ENCODE assay signal across 7 cellular contexts in genomic region chr4:186724861-186725419, GRCh38. TPM values are rescaled to one million over a fixed set of nuclear protein-coding genes. Genes with fewer than 3 reads are reported as not detected.
DNase-seq lines count a peak whose midpoint lies in the region; ATAC-seq, FAIRE-seq and TF ChIP-seq lines count a peak whose summit lies in the region.

No MANE protein-coding gene starts in this region.

- FAIRE-seq in GM12891 (lab: Jason Lieb, UNC) = no peak

- no peaks in the 10 kb centered on the region for H3K27me3 ChIP-seq in gastroesophageal sphincter
- H3K27me3 ChIP-seq in gastrocnemius medialis = peaks cover 17 to 57% (median 51%) of the 10 kb centered on the region in 3 donors

- TF ChIP-seq EP300 in gastroesophageal sphincter (IDR thresholded peaks at IDR 0.05) = no peak

- H3K27ac ChIP-seq in gastroesophageal sphincter (peak overlapping the region; percentile 88 to 99 (median 96)), gastrocnemius medialis (peak overlapping the region; percentile 70 to 79 (median 76))

- H3K36me3 ChIP-seq in gastroesophageal sphincter (no peaks in the 10 kb centered on the region), gastrocnemius medialis (no peaks in the 10 kb centered on the region)

- TF ChIP-seq POLR2A in GM12891 (IDR thresholded peaks at IDR 0.05; ENCODE audit: low read depth, low read length) (no peak), gastroesophageal sphincter (IDR thresholded peaks at IDR 0.05) (no peak), gastrocnemius medialis (IDR thresholded peaks at IDR 0.05) (no peak)

- 0 to 1% methylated on average over 14 to 16 of the region's 18 CpGs for WGBS in gastroesophageal sphincter (ENCODE audit: low coverage in 1 of 2), 2 donors

- H3K4me1 ChIP-seq in gastroesophageal sphincter = peaks cover 0 to 50% (median 0%) of the 10 kb centered on the region in 3 donors
- peaks cover 0 to 12% of the 10 kb centered on the region in 2 donors for H3K4me1 ChIP-seq in gastrocnemius medialis

- intact Hi-C loops in gastrocnemius medialis (cut with DNase I; ENCODE audit: low total_unique reads) = loop anchor here (10.0 kb wide), 2 partner anchors 120 to 220 kb away; no protein-coding TSS in a partner anchor

- ATAC-seq in gastroesophageal sphincter = no peak
- no peak for ATAC-seq in gastrocnemius medialis
- ATAC-seq in HG03108 (IDR thresholded peaks at IDR 0.05; ENCODE audit: unreplicated experiment) = no peak

- DNase-seq in GM12891 (ENCODE audit: insufficient read length, low spot score) (peak; percentile 13), RKO (ENCODE audit: low spot score) (peak; percentile 52), gastrocnemius medialis (no peak), NCI-H2196 treated with DMSO at 0.1 percent for 48 hours (lab: John Stamatoyannopoulos, UW; ENCODE audit: unreplicated experiment) (no peak), epidermal melanocyte (ENCODE audit: insufficient read length, low spot score) (no peak)

- H3K9me3 ChIP-seq in gastroesophageal sphincter (peaks cover 0 to 2% (median 0%) of the 10 kb centered on the region in 3 donors), gastrocnemius medialis (no peaks in the 10 kb centered on the region)

- TF ChIP-seq CTCF in gastroesophageal sphincter (IDR thresholded peaks at IDR 0.05) (no peak), gastrocnemius medialis (IDR thresholded peaks at IDR 0.05 in 4 of 5, conservative IDR thresholded peaks at IDR 0.05 in 1 of 5) (no peak)

- H3K4me3 ChIP-seq in gastroesophageal sphincter (peak overlapping the region; percentile 73 to 92), gastrocnemius medialis (peak overlapping the region; percentile 62 to 75 (median 68))

- in situ Hi-C loops in gastrocnemius medialis (cut with MboI; ENCODE audit: low sequenced_read_pairs in 4 of 4) = no loop called here

TF ChIP-seq in GM12891, 5 proteins besides CTCF, POLR2A, EP300 and RAD21:
- TF ChIP-seq POU2F2 (IDR thresholded peaks at IDR 0.05; ENCODE audit: low read depth, low read length) = no peak
- no peak for TF ChIP-seq TAF1 (IDR thresholded peaks at IDR 0.05; ENCODE audit: low read depth, low read length)
- TF ChIP-seq PAX5 (IDR thresholded peaks at IDR 0.05; ENCODE audit: insufficient read depth, low read length, severe bottlenecking) = no peak
- no peak for TF ChIP-seq POLR2AphosphoS5 (IDR thresholded peaks at IDR 0.05; ENCODE audit: low read depth, low read length)
- no peak for TF ChIP-seq SPI1 (IDR thresholded peaks at IDR 0.05; ENCODE audit: low read depth, low read length)
TF ChIP-seq in GM12891: peak in this region for 0.

RNA-seq across cellular contexts. Expression of gene FAT1, which starts 1.3 kb away (rescaled TPM):
- polyA plus RNA-seq in GM12891 (2012; ENCODE audit: low read depth, missing spikeins) = 0.04 TPM
- total RNA-seq in gastroesophageal sphincter (100 to 1,000 TPM in 3 of 4 donors, 10 to 100 TPM in 1; 84.4 to 279 (median 154) TPM), gastrocnemius medialis (1 to 10 TPM; 2.3 to 9.7 (median 4.8) TPM)

Comparison
In these comparisons a context has a peak if more than half of its experiments do, and no peak if none do; other contexts are left out.
1. DNase-seq: peak in GM12891 (single experiment) and RKO (single experiment); none in gastrocnemius medialis (0 of 2), NCI-H2196 treated with DMSO at 0.1 percent for 48 hours (single experiment) and epidermal melanocyte (single experiment).
2. RNA of gene FAT1, which starts 1.3 kb away (total RNA-seq): 84.4 to 279 TPM in gastroesophageal sphincter; 2.3 to 9.7 TPM in gastrocnemius medialis; every median in the first group is over 4 times any median in the second.